ENCODE assay signal across 8 cellular contexts in genomic region chr9:128007566-128008138, GRCh38. TPM values are rescaled to one million over a fixed set of nuclear protein-coding genes. Genes with fewer than 3 reads are reported as not detected.
A peak's percentile ranks its signal among the peaks of the same experiment; 100 is the strongest.
DNase-seq lines count a peak whose midpoint lies in the region; ATAC-seq and TF ChIP-seq lines count a peak whose summit lies in the region.

No MANE protein-coding gene starts in this region.

- TF ChIP-seq POLR2A in GM19099 (IDR thresholded peaks at IDR 0.05; ENCODE audit: extremely low read depth, insufficient read length, low read depth), result peak; percentile 22

- no peak overlapping the region for H3K4ac ChIP-seq in mesendoderm (ENCODE audit: low read depth, low read length)

- H4K8ac ChIP-seq in mesendoderm (ENCODE audit: low read depth, low read length), result no peak overlapping the region

- no peak overlapping the region for H3K56ac ChIP-seq in mesendoderm (ENCODE audit: low read length)

- H3K27ac ChIP-seq in MM.1S (ENCODE audit: low read length), result peak overlapping the region; percentile 66
- no peak overlapping the region for H3K27ac ChIP-seq in mesendoderm (ENCODE audit: low read depth, low read length)

- H3K9ac ChIP-seq in MM.1S (ENCODE audit: low read length) (peak overlapping the region; percentile 17; the same call in 1 of the 2 replicates), mesendoderm (ENCODE audit: low read length) (no peak overlapping the region)

- no peak overlapping the region for H2AK5ac ChIP-seq in mesendoderm (ENCODE audit: low read length)

- H4K5ac ChIP-seq in mesendoderm (ENCODE audit: low read length), result no peak overlapping the region

- DNase-seq in AG08395 (ENCODE audit: low spot score) (peak; percentile 39), MM.1S (peak; percentile 76), activated B cell treated with CpG ODN at 0.5 μM for 24 hours (peak; percentile 51), mesendoderm (peak; percentile 42)
- peak; percentile 64 to 80 for DNase-seq in central memory CD8-positive, alpha-beta T cell (ENCODE audit: low spot score in 2 of 2)
- peak; percentile 62 to 76 for DNase-seq in stimulated activated CD8-positive, alpha-beta memory T cell treated with anti-CD3 and anti-CD28 coated beads, Interleukin-7, amount 100 ng/mL, for 1 hour (ENCODE audit: low read depth in 2 of 2)

- no peak overlapping the region for H2BK15ac ChIP-seq in mesendoderm (replicated peaks; ENCODE audit: low read depth)

- TF ChIP-seq CTCF in MM.1S (IDR thresholded peaks at IDR 0.05; ENCODE audit: low read length) (no peak), activated B cell treated with CpG ODN at 0.5 μM for 24 hours (IDR thresholded peaks at IDR 0.05) (no peak)

- POLR2A ChIA-PET in activated B cell treated with CpG ODN at 0.5 μM for 24 hours (lab: Charles Lee), result interaction anchor here (0.5 to 5.2 kb wide), 11 partner anchors 16 to 60 kb away, joined by 3 to 37 read pairs (median 6); partner anchors contain the start of gene EEIG1

- no peak overlapping the region for H3K18ac ChIP-seq in mesendoderm (ENCODE audit: low read length)

- no peaks in the 10 kb centered on the region for H3K79me2 ChIP-seq in MM.1S (ENCODE audit: low read length)
- no peaks in the 10 kb centered on the region for H3K79me2 ChIP-seq in mesendoderm (ENCODE audit: control insufficient read depth, insufficient read depth, low read length)

- peak; percentile 78 for ATAC-seq in activated B cell treated with CpG ODN at 0.5 μM for 24 hours (ENCODE audit: low read depth)
- peak; percentile 93 for ATAC-seq in central memory CD8-positive, alpha-beta T cell (replicated peaks; ENCODE audit: extremely low read depth, poor library complexity, severe bottlenecking)
- no peak for ATAC-seq in HG03175 (IDR thresholded peaks at IDR 0.05; ENCODE audit: unreplicated experiment)

- H3K4me2 ChIP-seq in MM.1S (ENCODE audit: low read depth, low read length), result peak overlapping the region; percentile 44
- H3K4me2 ChIP-seq in mesendoderm (ENCODE audit: low read length), result no peak overlapping the region

- peaks cover 10% of the 10 kb centered on the region; the same call in 1 of the 2 replicates for H3F3A ChIP-seq in MM.1S (ENCODE audit: insufficient read depth, low read length)

- H3K9me2 ChIP-seq in MM.1S (replicated peaks; ENCODE audit: insufficient read depth, low read length), result no peaks in the 10 kb centered on the region

- no peak overlapping the region for H2BK120ac ChIP-seq in mesendoderm (ENCODE audit: low read depth, low read length)

- no peak overlapping the region for H3K23ac ChIP-seq in mesendoderm (ENCODE audit: low read length)

- H3K4me1 ChIP-seq in MM.1S (ENCODE audit: low read length) (peaks cover 12% of the 10 kb centered on the region), mesendoderm (ENCODE audit: control insufficient read depth, low read depth, low read length) (no peaks in the 10 kb centered on the region)

- peaks cover 3% of the 10 kb centered on the region for H3K9me3 Mint-ChIP-seq in activated B cell treated with CpG ODN at 0.5 μM for 24 hours
- peaks cover 5% of the 10 kb centered on the region for H3K9me3 Mint-ChIP-seq in central memory CD8-positive, alpha-beta T cell

- CTCF ChIA-PET in activated B cell treated with CpG ODN at 0.5 μM for 24 hours (lab: Charles Lee), result interaction anchor here (1.0 kb wide), 1 partner anchor 12 kb away, joined by 3 read pairs; no protein-coding TSS in a partner anchor

- H3K4me3 Mint-ChIP-seq in activated B cell treated with CpG ODN at 0.5 μM for 24 hours, result peak overlapping the region; percentile 49
- H3K4me3 Mint-ChIP-seq in central memory CD8-positive, alpha-beta T cell, result peak overlapping the region; percentile 71

- no peaks in the 10 kb centered on the region for H3K79me1 ChIP-seq in mesendoderm (ENCODE audit: low read length)

- peak overlapping the region; percentile 57 for H2AFZ ChIP-seq in MM.1S (ENCODE audit: low read length)

- H3K4me1 Mint-ChIP-seq in activated B cell treated with CpG ODN at 0.5 μM for 24 hours, result peaks cover 72% of the 10 kb centered on the region
- peaks cover 49% of the 10 kb centered on the region for H3K4me1 Mint-ChIP-seq in central memory CD8-positive, alpha-beta T cell

- no peaks in the 10 kb centered on the region for H3K36me3 ChIP-seq in MM.1S (replicated peaks; ENCODE audit: insufficient read depth, low read length)
- H3K36me3 ChIP-seq in mesendoderm (ENCODE audit: control insufficient read depth, insufficient read depth, low read length), result no peaks in the 10 kb centered on the region

- no peak overlapping the region for H3K4me3 ChIP-seq in MM.1S (ENCODE audit: low read length)
- H3K4me3 ChIP-seq in mesendoderm (ENCODE audit: low read length), result no peak overlapping the region

- no peaks in the 10 kb centered on the region for H3K27me3 Mint-ChIP-seq in activated B cell treated with CpG ODN at 0.5 μM for 24 hours
- H3K27me3 Mint-ChIP-seq in central memory CD8-positive, alpha-beta T cell, result no peaks in the 10 kb centered on the region

- no peak overlapping the region for H2BK5ac ChIP-seq in mesendoderm (ENCODE audit: low read length)

- no peaks in the 10 kb centered on the region for H3K9me3 ChIP-seq in MM.1S (replicated peaks; ENCODE audit: insufficient read depth, low read length)

- intact Hi-C loops in activated B cell treated with CpG ODN at 0.5 μM for 24 hours (cut with micrococcal nuclease), result loop anchor here (1.0 to 2.0 kb wide), 2 partner anchors 19 to 27 kb away; partner anchors contain the start of gene EEIG1

- H3K27me3 ChIP-seq in MM.1S (replicated peaks; ENCODE audit: insufficient read depth, low read length) (no peaks in the 10 kb centered on the region), mesendoderm (ENCODE audit: insufficient read depth, low read length, poor library complexity) (no peaks in the 10 kb centered on the region)

- peak overlapping the region; percentile 94 for H3K27ac Mint-ChIP-seq in activated B cell treated with CpG ODN at 0.5 μM for 24 hours
- H3K27ac Mint-ChIP-seq in central memory CD8-positive, alpha-beta T cell (ENCODE audit: low read depth), result peak overlapping the region; percentile 99

- WGBS in mesendoderm (ENCODE audit: extremely low coverage, insufficient coverage, low lambda C conversion rate), result no CpG with 5 or more reads among the region's 10 CpGs

- no peaks in the 10 kb centered on the region for H4K20me1 ChIP-seq in MM.1S (ENCODE audit: insufficient read depth, low read length)

- H3K36me3 Mint-ChIP-seq in activated B cell treated with CpG ODN at 0.5 μM for 24 hours (ENCODE audit: low read depth), result no peaks in the 10 kb centered on the region
- peaks cover 14% of the 10 kb centered on the region for H3K36me3 Mint-ChIP-seq in central memory CD8-positive, alpha-beta T cell (ENCODE audit: insufficient read depth)

RNA-seq across cellular contexts. Expression of gene EEIG1, which starts 26.9 kb away (rescaled TPM):
- 65.8 and 88.1 TPM in 2 replicates for total RNA-seq in activated B cell treated with CpG ODN at 0.5 μM for 24 hours
- polyA plus RNA-seq in mesendoderm (2013, experiment 1 of 2), result 17.5 TPM
- 16.7 TPM for polyA plus RNA-seq in mesendoderm (2013, experiment 2 of 2)

RNA-seq across cellular contexts. Expression of gene NAIF1, which starts 59.5 kb away (rescaled TPM):
- 10.4 and 11.1 TPM in 2 replicates for total RNA-seq in activated B cell treated with CpG ODN at 0.5 μM for 24 hours
- polyA plus RNA-seq in mesendoderm (2013, experiment 1 of 2), result 5.7 TPM
- polyA plus RNA-seq in mesendoderm (2013, experiment 2 of 2), result 4.9 TPM
